ENCODE assay signal across 16 cellular contexts in the genomic region with DNA sequence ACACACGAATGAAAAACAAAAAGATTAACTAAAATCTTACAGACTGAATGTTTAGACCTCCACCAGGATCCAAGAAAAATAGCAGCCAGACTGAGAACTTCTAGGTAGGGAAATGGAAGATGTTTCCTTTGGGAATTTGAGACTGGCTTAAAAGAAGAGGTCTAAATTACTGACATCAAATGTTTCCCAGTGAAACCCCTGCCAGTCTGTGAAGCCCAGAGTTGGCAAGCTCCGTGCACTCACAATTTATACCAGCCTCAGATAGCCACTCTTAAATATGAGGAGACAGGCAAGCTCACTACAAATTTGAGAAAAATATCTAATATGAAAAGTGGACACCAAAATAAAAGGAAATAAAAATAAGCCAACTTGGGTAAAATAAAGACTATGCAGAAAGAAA.
DNase-seq lines count a peak whose midpoint lies in the region; ATAC-seq and TF ChIP-seq lines count a peak whose summit lies in the region.
"Had no signal": no experiment of that assay in that cellular context is flagged by ENCODE, and none has a peak within 500 bp of the region (broad histone marks: within the 10 kb centered on the region; RNA-seq: fewer than 3 reads in every experiment).

No MANE protein-coding gene starts in this region.

- H2BK5ac ChIP-seq in mesenchymal stem cell (ENCODE audit: low read depth, low read length, poor library complexity, severe bottlenecking) = no peak overlapping the region

- H3K23ac ChIP-seq in mesenchymal stem cell (ENCODE audit: low read length in 2 of 2) = no peak overlapping the region

- no peak overlapping the region for H3K18ac ChIP-seq in mesenchymal stem cell (ENCODE audit: low read depth in 1 of 2, low read length in 2 of 2)

- no peaks in the 10 kb centered on the region for H3K36me3 ChIP-seq in DND-41 (ENCODE audit: insufficient read depth, low read length)
- no peaks in the 10 kb centered on the region for H3K36me3 ChIP-seq in mesenchymal stem cell (ENCODE audit: control insufficient read depth in 1 of 2, insufficient read depth in 2 of 2, low read depth in 1 of 2, low read length in 2 of 2)
- no peaks in the 10 kb centered on the region for H3K36me3 ChIP-seq in psoas muscle (ENCODE audit: insufficient read depth in 1 of 2, low read depth in 1 of 2)
- H3K36me3 ChIP-seq: BE2C, SJSA1 had no signal

- no peak overlapping the region for H2BK15ac ChIP-seq in mesenchymal stem cell (ENCODE audit: low read depth, poor library complexity, severe bottlenecking)

- peak; percentile 65 for DNase-seq in DMS 273 (lab: John Stamatoyannopoulos, UW; ENCODE audit: unreplicated experiment)
- DNase-seq in DND-41 = no peak
- DNase-seq in NCI-H524 treated with DMSO at 0.1 percent for 48 hours (lab: John Stamatoyannopoulos, UW) = peak; percentile 10
- DNase-seq in mesenchymal stem cell = no peak
- DNase-seq in psoas muscle = no peak
- no peak for DNase-seq in stimulated activated CD8-positive, alpha-beta memory T cell treated with anti-CD3 and anti-CD28 coated beads, Interleukin-4, amount 100 ng/mL, for 48 hours
- no peak for DNase-seq in osteocyte (ENCODE audit: extremely low spot score, unreplicated experiment)
- no peak for DNase-seq in SIG-M5 treated with dmso at 0.1 percent for 504 hours (lab: John Stamatoyannopoulos, UW; ENCODE audit: unreplicated experiment)
- DNase-seq: BE2C, IMR-90, NCI-H1694, NCI-H2081, NCI-H748 treated with DMSO at 0.1 percent for 48 hours had no signal

- no peak overlapping the region for H4K91ac ChIP-seq in mesenchymal stem cell (ENCODE audit: low read length)

- no peak overlapping the region for H2BK120ac ChIP-seq in mesenchymal stem cell (ENCODE audit: low read depth, low read length)

- H3K4me1 ChIP-seq in DND-41 (ENCODE audit: insufficient read depth, low read length) = peaks cover 24% of the 10 kb centered on the region
- H3K4me1 ChIP-seq in mesenchymal stem cell (ENCODE audit: control insufficient read depth, insufficient read depth, low read depth, low read length) = no peaks in the 10 kb centered on the region
- no peaks in the 10 kb centered on the region for H3K4me1 ChIP-seq in psoas muscle
- H3K4me1 ChIP-seq: BE2C, SJSA1 had no signal

- H2AK5ac ChIP-seq in mesenchymal stem cell (ENCODE audit: low read length, severe bottlenecking) = no peak overlapping the region

- no peaks in the 10 kb centered on the region for H4K20me1 ChIP-seq in DND-41 (ENCODE audit: insufficient read depth, low read length)

- H3K4ac ChIP-seq in mesenchymal stem cell (ENCODE audit: low read depth in 1 of 2, low read length in 2 of 2) = no peak overlapping the region

- H3K36me3 Mint-ChIP-seq in osteocyte (ENCODE audit: unreplicated experiment) = peaks cover 2% of the 10 kb centered on the region

- no peak for TF ChIP-seq CTCF in DND-41 (IDR thresholded peaks at IDR 0.05; ENCODE audit: borderline replicate concordance, extremely low read depth, low read length, poor library complexity, severe bottlenecking)
- no peak for TF ChIP-seq CTCF in psoas muscle (IDR thresholded peaks at IDR 0.05)
- TF ChIP-seq CTCF in osteocyte (IDR thresholded peaks at IDR 0.05) = no peak

- H3K27me3 Mint-ChIP-seq in osteocyte (ENCODE audit: unreplicated experiment) = peaks cover 11% of the 10 kb centered on the region

- H4K8ac ChIP-seq in mesenchymal stem cell (ENCODE audit: low read length) = no peak overlapping the region

- no peak overlapping the region for H3K27ac Mint-ChIP-seq in osteocyte (ENCODE audit: unreplicated experiment)

- peaks cover 13% of the 10 kb centered on the region for H3K4me1 Mint-ChIP-seq in osteocyte (ENCODE audit: unreplicated experiment)

- H3K9ac ChIP-seq in DND-41 (ENCODE audit: low read depth, low read length) = no peak overlapping the region
- peak overlapping the region; percentile 21 for H3K9ac ChIP-seq in mesenchymal stem cell (ENCODE audit: low read length)
- H3K9ac ChIP-seq: KMS-11 had no signal

- no peak overlapping the region for H3K4me3 Mint-ChIP-seq in osteocyte (ENCODE audit: unreplicated experiment)

- H3K79me2 ChIP-seq in DND-41 (ENCODE audit: insufficient read depth, low read length) = no peaks in the 10 kb centered on the region

- WGBS in mesenchymal stem cell = 83% methylated on average over 1 of the region's 2 CpGs
- 18 to 24% (median 23%) methylated on average over 2 of the region's 2 CpGs for WGBS in psoas muscle, 3 donors

- no peaks in the 10 kb centered on the region for H3K9me3 Mint-ChIP-seq in osteocyte (ENCODE audit: unreplicated experiment)

- H3K4me3 ChIP-seq in DND-41 (ENCODE audit: low read depth in 1 of 2, low read length in 2 of 2) (no peak overlapping the region), mesenchymal stem cell (ENCODE audit: insufficient read depth in 1 of 2, low read depth in 1 of 2, low read length in 2 of 2) (no peak overlapping the region), psoas muscle (no peak overlapping the region)
- H3K4me3 ChIP-seq: SJSA1 had no signal

- intact Hi-C loops in psoas muscle (cut with DNase I) = no loop called here

- H3K27ac ChIP-seq in DND-41 (ENCODE audit: low read length) = peak overlapping the region; percentile 58
- H3K27ac ChIP-seq in mesenchymal stem cell (ENCODE audit: low read length, poor library complexity, severe bottlenecking) = no peak overlapping the region
- H3K27ac ChIP-seq in psoas muscle = no peak overlapping the region
- H3K27ac ChIP-seq: KMS-11, RWPE1, SJSA1 had no signal

- H2AFZ ChIP-seq in DND-41 (ENCODE audit: low read depth, low read length) (no peak overlapping the region), mesenchymal stem cell (ENCODE audit: low read depth, low read length) (no peak overlapping the region)

- no peak overlapping the region for H3K4me2 ChIP-seq in DND-41 (ENCODE audit: insufficient read depth, low read length)
- no peak overlapping the region for H3K4me2 ChIP-seq in mesenchymal stem cell (ENCODE audit: low read length, poor library complexity, severe bottlenecking)
- H3K4me2 ChIP-seq: KMS-11 had no signal

- no peak overlapping the region for H2BK12ac ChIP-seq in mesenchymal stem cell (ENCODE audit: low read length in 2 of 2)

- ATAC-seq in DND-41 (ENCODE audit: insufficient read depth, low read depth) (no peak), psoas muscle (no peak)

- no peaks in the 10 kb centered on the region for H3K79me1 ChIP-seq in mesenchymal stem cell (replicated peaks; ENCODE audit: low read length, poor library complexity, severe bottlenecking)

- no peaks in the 10 kb centered on the region for H3K27me3 ChIP-seq in DND-41 (ENCODE audit: insufficient read depth, low read length, poor library complexity)
- H3K27me3 ChIP-seq in mesenchymal stem cell (ENCODE audit: control insufficient read depth in 1 of 2, insufficient read depth in 1 of 2, low read length in 2 of 2) = no peaks in the 10 kb centered on the region
- H3K27me3 ChIP-seq in psoas muscle (ENCODE audit: insufficient read depth in 3 of 3, low read length in 2 of 3) = no peaks in the 10 kb centered on the region
- H3K27me3 ChIP-seq: BE2C, SJSA1 had no signal

- H3K9me3 ChIP-seq in DND-41 (ENCODE audit: insufficient read depth, low read length, severe bottlenecking) (no peaks in the 10 kb centered on the region), mesenchymal stem cell (ENCODE audit: control insufficient read depth, low read length) (no peaks in the 10 kb centered on the region), psoas muscle (no peaks in the 10 kb centered on the region)
- H3K9me3 ChIP-seq: BE2C, SJSA1 had no signal

- no peak overlapping the region for H3K14ac ChIP-seq in mesenchymal stem cell (ENCODE audit: low read length in 2 of 2)

Comparison
In these comparisons a context has a peak if more than half of its experiments do, and no peak if none do; other contexts are left out.
1. DNase-seq: peak in DMS 273 (single experiment) and NCI-H524 treated with DMSO at 0.1 percent for 48 hours (single experiment); none in DND-41 (single experiment), mesenchymal stem cell (single experiment), psoas muscle (0 of 2), stimulated activated CD8-positive, alpha-beta memory T cell treated with anti-CD3 and anti-CD28 coated beads, Interleukin-4, amount 100 ng/mL, for 48 hours (single experiment), osteocyte (single experiment) and SIG-M5 treated with dmso at 0.1 percent for 504 hours (single experiment).